In genomic region chr20:51712501-51713212, GRCh38 we compare ENCODE assay signal across 1 cellular context.
A peak's percentile ranks its signal among the peaks of the same experiment; 100 is the strongest.
TF ChIP-seq lines count a peak whose summit lies in the region.

No MANE protein-coding gene starts in this region.

TF ChIP-seq in HepG2, 621 proteins besides CTCF, POLR2A, EP300 and RAD21 (continued from another document and continues in another):
- TF ChIP-seq GABPB1 (CRISPR knock-in tag; IDR thresholded peaks at IDR 0.05) (peak; percentile 38; the same call in 1 of the 2 replicates), ZNF589 (CRISPR knock-in tag; conservative IDR thresholded peaks at IDR 0.05) (no peak), SMARCC2 (IDR thresholded peaks at IDR 0.05) (no peak), ZNF460 (CRISPR knock-in tag; IDR thresholded peaks at IDR 0.05; ENCODE audit: borderline replicate concordance) (no peak), ZNF33B (CRISPR knock-in tag; IDR thresholded peaks at IDR 0.05) (no peak), IKZF5 (CRISPR knock-in tag; IDR thresholded peaks at IDR 0.05) (peak; percentile 73; the same call in 1 of the 2 replicates), SIN3A (IDR thresholded peaks at IDR 0.05; ENCODE audit: borderline replicate concordance, low read depth, low read length) (no peak), PRDM15 (CRISPR knock-in tag; IDR thresholded peaks at IDR 0.05) (no peak), ARNTL (CRISPR knock-in tag; IDR thresholded peaks at IDR 0.05) (no peak), ZNF644 (CRISPR knock-in tag; IDR thresholded peaks at IDR 0.05; ENCODE audit: low read depth) (no peak), RERE (CRISPR knock-in tag; IDR thresholded peaks at IDR 0.05; ENCODE audit: low read depth) (no peak), ZBTB8A (CRISPR knock-in tag; IDR thresholded peaks at IDR 0.05; ENCODE audit: borderline replicate concordance, low read depth) (no peak), GPN1 (CRISPR knock-in tag; IDR thresholded peaks at IDR 0.05; ENCODE audit: borderline replicate concordance) (no peak), EEA1 (CRISPR knock-in tag; IDR thresholded peaks at IDR 0.05; ENCODE audit: borderline replicate concordance) (no peak; the same call in 1 of the 2 replicates), MIXL1 (CRISPR knock-in tag; IDR thresholded peaks at IDR 0.05) (0 out of 2 replicates have a peak, but pooled peaks have one; percentile 59), FOSL2 (CRISPR knock-in tag; IDR thresholded peaks at IDR 0.05) (0 out of 2 replicates have a peak, but pooled peaks have one; percentile 14), ARID2 (CRISPR knock-in tag; IDR thresholded peaks at IDR 0.05; ENCODE audit: borderline replicate concordance) (no peak), PCBP1 (IDR thresholded peaks at IDR 0.05; ENCODE audit: borderline replicate concordance, low read depth, low read length) (no peak), TBP (CRISPR knock-in tag; IDR thresholded peaks at IDR 0.05) (no peak), ZNF691 (CRISPR knock-in tag; IDR thresholded peaks at IDR 0.05; ENCODE audit: borderline replicate concordance, low read depth) (no peak), THAP9 (CRISPR knock-in tag; IDR thresholded peaks at IDR 0.05; ENCODE audit: borderline replicate concordance) (peak; percentile 57; the same call in 1 of the 2 replicates), HOXA7 (CRISPR knock-in tag; IDR thresholded peaks at IDR 0.05) (no peak), ZBTB20 (CRISPR knock-in tag; IDR thresholded peaks at IDR 0.05; ENCODE audit: borderline replicate concordance, low read depth) (no peak), MED8 (CRISPR knock-in tag; IDR thresholded peaks at IDR 0.05; ENCODE audit: insufficient replicate concordance) (no peak), ZNF3 (CRISPR knock-in tag; IDR thresholded peaks at IDR 0.05) (no peak), ZSCAN31 (CRISPR knock-in tag; IDR thresholded peaks at IDR 0.05; ENCODE audit: low read depth) (no peak), ZNF296 (CRISPR knock-in tag; conservative IDR thresholded peaks at IDR 0.05) (no peak), TAF1 (CRISPR knock-in tag; IDR thresholded peaks at IDR 0.05) (0 out of 2 replicates have a peak, but pooled peaks have one; percentile 22), ZNF607 (CRISPR knock-in tag; IDR thresholded peaks at IDR 0.05; ENCODE audit: borderline replicate concordance) (no peak), DMAP1 (CRISPR knock-in tag; IDR thresholded peaks at IDR 0.05) (0 out of 2 replicates have a peak, but pooled peaks have one; percentile 23), KAT7 (CRISPR knock-in tag; IDR thresholded peaks at IDR 0.05; ENCODE audit: borderline replicate concordance) (no peak), ZNF552 (CRISPR knock-in tag; IDR thresholded peaks at IDR 0.05; ENCODE audit: borderline replicate concordance) (no peak), ZNF556 (CRISPR knock-in tag; IDR thresholded peaks at IDR 0.05; ENCODE audit: borderline replicate concordance) (no peak), HOXA3 (CRISPR knock-in tag; IDR thresholded peaks at IDR 0.05) (no peak), ZNF678 (CRISPR knock-in tag; IDR thresholded peaks at IDR 0.05) (no peak), ZNF337 (CRISPR knock-in tag; IDR thresholded peaks at IDR 0.05; ENCODE audit: borderline replicate concordance, low read depth) (no peak), PAWR (CRISPR knock-in tag; IDR thresholded peaks at IDR 0.05; ENCODE audit: borderline replicate concordance) (no peak), ZNF567 (CRISPR knock-in tag; IDR thresholded peaks at IDR 0.05; ENCODE audit: borderline replicate concordance) (no peak), ZNF577 (CRISPR knock-in tag; IDR thresholded peaks at IDR 0.05; ENCODE audit: borderline replicate concordance, low read depth) (no peak), GTF3A (CRISPR knock-in tag; conservative IDR thresholded peaks at IDR 0.05) (no peak), ZNF407 (CRISPR knock-in tag; IDR thresholded peaks at IDR 0.05; ENCODE audit: not compliant biosample characterization) (peak; percentile 29), SMAD3 (CRISPR knock-in tag; IDR thresholded peaks at IDR 0.05) (no peak)
